ENCODE assay signal across 1 cellular context in the genomic region with DNA sequence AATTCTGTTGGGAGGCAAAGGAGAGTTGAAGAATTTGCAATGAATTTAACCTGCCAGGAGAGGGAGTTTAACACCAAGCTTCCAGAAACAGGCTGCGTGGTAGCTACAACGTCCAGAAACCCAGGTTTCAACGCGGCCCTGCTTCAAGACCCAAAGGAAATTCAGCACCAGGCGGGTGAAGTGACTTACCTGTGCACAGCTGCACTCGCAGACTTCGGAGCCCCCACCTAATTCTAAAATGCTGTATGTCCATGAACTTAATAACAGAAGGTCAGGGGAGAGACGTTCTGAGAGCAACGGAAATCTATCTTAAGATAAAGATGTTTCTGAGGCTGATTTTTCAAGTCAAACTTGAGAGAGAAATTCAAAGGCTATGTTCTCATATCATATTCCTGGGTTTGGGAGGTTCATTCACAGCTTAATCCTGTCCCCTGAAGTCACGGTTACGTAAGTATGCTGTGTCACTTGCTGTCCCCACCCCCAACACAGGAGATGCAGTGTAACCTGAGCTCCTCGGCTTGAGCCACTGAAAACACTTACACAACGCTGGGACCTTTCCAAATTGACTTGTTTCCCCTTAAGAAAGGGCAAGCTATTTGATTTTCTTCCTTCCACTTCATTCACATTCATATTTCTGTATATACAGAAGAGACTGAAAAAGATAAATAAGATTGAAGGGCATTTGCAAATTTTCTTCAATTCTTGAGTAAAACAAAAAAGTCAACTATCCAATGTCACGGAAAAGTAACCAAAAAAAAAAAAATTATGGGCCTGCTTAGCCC.
A peak's percentile ranks its signal among the peaks of the same experiment; 100 is the strongest.
TF ChIP-seq lines count a peak whose summit lies in the region.

No MANE protein-coding gene starts in this region.

TF ChIP-seq in HepG2, 621 proteins besides CTCF, POLR2A, EP300 and RAD21 (continued from another document and continues in another):
- TF ChIP-seq SP4 (CRISPR knock-in tag; IDR thresholded peaks at IDR 0.05) (peak; percentile 65; the same call in 1 of the 2 replicates), SNAPC2 (CRISPR knock-in tag; IDR thresholded peaks at IDR 0.05) (peak; percentile 50; the same call in 1 of the 2 replicates), HOXA5 (CRISPR knock-in tag; IDR thresholded peaks at IDR 0.05) (0 out of 2 replicates have a peak, but pooled peaks have one; percentile 33), ZFP36L2 (CRISPR knock-in tag; IDR thresholded peaks at IDR 0.05) (no peak), ZNF777 (CRISPR knock-in tag; IDR thresholded peaks at IDR 0.05) (no peak), CREM (IDR thresholded peaks at IDR 0.05) (0 out of 2 replicates have a peak, but pooled peaks have one; percentile 43), CREM (CRISPR knock-in tag; IDR thresholded peaks at IDR 0.05) (no peak), SRF (IDR thresholded peaks at IDR 0.05; ENCODE audit: low read depth, low read length) (no peak), MAFG (CRISPR knock-in tag; IDR thresholded peaks at IDR 0.05) (peak; percentile 69; the same call in 1 of the 2 replicates), STAG1 (CRISPR knock-in tag; IDR thresholded peaks at IDR 0.05) (peak; percentile 87), CBFB (CRISPR knock-in tag; IDR thresholded peaks at IDR 0.05) (no peak), ZNF296 (CRISPR knock-in tag; conservative IDR thresholded peaks at IDR 0.05) (no peak), SMYD3 (CRISPR knock-in tag; IDR thresholded peaks at IDR 0.05) (no peak), ZNF878 (CRISPR knock-in tag; IDR thresholded peaks at IDR 0.05) (0 out of 2 replicates have a peak, but pooled peaks have one; percentile 46), TMF1 (CRISPR knock-in tag; IDR thresholded peaks at IDR 0.05; ENCODE audit: low read depth) (no peak), HNF4G (IDR thresholded peaks at IDR 0.05; ENCODE audit: borderline replicate concordance, low read depth, low read length) (peak; percentile 42; the same call in 1 of the 2 replicates), HNF4G (CRISPR knock-in tag; IDR thresholded peaks at IDR 0.05; ENCODE audit: borderline replicate concordance, low read depth) (no peak), SIN3A (IDR thresholded peaks at IDR 0.05; ENCODE audit: borderline replicate concordance, low read depth, low read length) (peak; percentile 18; the same call in 1 of the 2 replicates), CEBPB (IDR thresholded peaks at IDR 0.05; ENCODE audit: borderline replicate concordance, low read depth, low read length) (peak; percentile 86), PITX1 (CRISPR knock-in tag; IDR thresholded peaks at IDR 0.05) (peak; percentile 81), SOX5 (CRISPR knock-in tag; IDR thresholded peaks at IDR 0.05; ENCODE audit: borderline replicate concordance) (0 out of 2 replicates have a peak, but pooled peaks have one; percentile 23), MEF2D (CRISPR knock-in tag; IDR thresholded peaks at IDR 0.05) (peak; percentile 44; the same call in 1 of the 2 replicates), MAF1 (CRISPR knock-in tag; IDR thresholded peaks at IDR 0.05; ENCODE audit: borderline replicate concordance) (no peak), LCORL (IDR thresholded peaks at IDR 0.05) (peak; percentile 64), LCORL (CRISPR knock-in tag; IDR thresholded peaks at IDR 0.05) (peak; percentile 70; the same call in 1 of the 2 replicates), ATM (IDR thresholded peaks at IDR 0.05; ENCODE audit: borderline replicate concordance) (peak; percentile 91; the same call in 1 of the 2 replicates), SSRP1 (CRISPR knock-in tag; IDR thresholded peaks at IDR 0.05) (peak; percentile 23; the same call in 1 of the 2 replicates), NKX3-1 (CRISPR knock-in tag; IDR thresholded peaks at IDR 0.05) (0 out of 2 replicates have a peak, but pooled peaks have one; percentile 49), CEBPG (CRISPR knock-in tag; IDR thresholded peaks at IDR 0.05) (peak; percentile 86), ZC3H13 (CRISPR knock-in tag; IDR thresholded peaks at IDR 0.05) (0 out of 2 replicates have a peak, but pooled peaks have one; percentile 23), ERF (CRISPR knock-in tag; IDR thresholded peaks at IDR 0.05) (0 out of 2 replicates have a peak, but pooled peaks have one; percentile 2), SMC3 (IDR thresholded peaks at IDR 0.05; ENCODE audit: low read length) (peak; percentile 91), FOXA3 (CRISPR knock-in tag; IDR thresholded peaks at IDR 0.05) (peak; percentile 55), THAP11 (CRISPR knock-in tag; IDR thresholded peaks at IDR 0.05) (peak; percentile 15; the same call in 1 of the 2 replicates)
- TF ChIP-seq, protein P1, sequence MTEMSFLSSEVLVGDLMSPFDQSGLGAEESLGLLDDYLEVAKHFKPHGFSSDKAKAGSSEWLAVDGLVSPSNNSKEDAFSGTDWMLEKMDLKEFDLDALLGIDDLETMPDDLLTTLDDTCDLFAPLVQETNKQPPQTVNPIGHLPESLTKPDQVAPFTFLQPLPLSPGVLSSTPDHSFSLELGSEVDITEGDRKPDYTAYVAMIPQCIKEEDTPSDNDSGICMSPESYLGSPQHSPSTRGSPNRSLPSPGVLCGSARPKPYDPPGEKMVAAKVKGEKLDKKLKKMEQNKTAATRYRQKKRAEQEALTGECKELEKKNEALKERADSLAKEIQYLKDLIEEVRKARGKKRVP (CRISPR knock-in tag; IDR thresholded peaks at IDR 0.05), result peak in 1 of 2 experiments; percentile 47; a peak in 1 of 4 replicates
- TF ChIP-seq, protein P2, sequence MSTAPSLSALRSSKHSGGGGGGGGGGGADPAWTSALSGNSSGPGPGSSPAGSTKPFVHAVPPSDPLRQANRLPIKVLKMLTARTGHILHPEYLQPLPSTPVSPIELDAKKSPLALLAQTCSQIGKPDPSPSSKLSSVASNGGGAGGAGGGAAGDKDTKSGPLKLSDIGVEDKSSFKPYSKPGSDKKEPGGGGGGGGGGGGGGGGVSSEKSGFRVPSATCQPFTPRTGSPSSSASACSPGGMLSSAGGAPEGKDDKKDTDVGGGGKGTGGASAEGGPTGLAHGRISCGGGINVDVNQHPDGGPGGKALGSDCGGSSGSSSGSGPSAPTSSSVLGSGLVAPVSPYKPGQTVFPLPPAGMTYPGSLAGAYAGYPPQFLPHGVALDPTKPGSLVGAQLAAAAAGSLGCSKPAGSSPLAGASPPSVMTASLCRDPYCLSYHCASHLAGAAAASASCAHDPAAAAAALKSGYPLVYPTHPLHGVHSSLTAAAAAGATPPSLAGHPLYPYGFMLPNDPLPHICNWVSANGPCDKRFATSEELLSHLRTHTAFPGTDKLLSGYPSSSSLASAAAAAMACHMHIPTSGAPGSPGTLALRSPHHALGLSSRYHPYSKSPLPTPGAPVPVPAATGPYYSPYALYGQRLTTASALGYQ (CRISPR knock-in tag; IDR thresholded peaks at IDR 0.05), result peak; percentile 28; the same call in 1 of the 2 replicates
- TF ChIP-seq, protein P3, sequence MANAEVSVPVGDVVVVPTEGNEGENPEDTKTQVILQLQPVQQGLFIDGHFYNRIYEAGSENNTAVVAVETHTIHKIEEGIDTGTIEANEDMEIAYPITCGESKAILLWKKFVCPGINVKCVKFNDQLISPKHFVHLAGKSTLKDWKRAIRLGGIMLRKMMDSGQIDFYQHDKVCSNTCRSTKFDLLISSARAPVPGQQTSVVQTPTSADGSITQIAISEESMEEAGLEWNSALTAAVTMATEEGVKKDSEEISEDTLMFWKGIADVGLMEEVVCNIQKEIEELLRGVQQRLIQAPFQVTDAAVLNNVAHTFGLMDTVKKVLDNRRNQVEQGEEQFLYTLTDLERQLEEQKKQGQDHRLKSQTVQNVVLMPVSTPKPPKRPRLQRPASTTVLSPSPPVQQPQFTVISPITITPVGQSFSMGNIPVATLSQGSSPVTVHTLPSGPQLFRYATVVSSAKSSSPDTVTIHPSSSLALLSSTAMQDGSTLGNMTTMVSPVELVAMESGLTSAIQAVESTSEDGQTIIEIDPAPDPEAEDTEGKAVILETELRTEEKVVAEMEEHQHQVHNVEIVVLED (CRISPR knock-in tag; IDR thresholded peaks at IDR 0.05; ENCODE audit: borderline replicate concordance), result peak; percentile 5; the same call in 1 of the 2 replicates
- TF ChIP-seq, protein P4, sequence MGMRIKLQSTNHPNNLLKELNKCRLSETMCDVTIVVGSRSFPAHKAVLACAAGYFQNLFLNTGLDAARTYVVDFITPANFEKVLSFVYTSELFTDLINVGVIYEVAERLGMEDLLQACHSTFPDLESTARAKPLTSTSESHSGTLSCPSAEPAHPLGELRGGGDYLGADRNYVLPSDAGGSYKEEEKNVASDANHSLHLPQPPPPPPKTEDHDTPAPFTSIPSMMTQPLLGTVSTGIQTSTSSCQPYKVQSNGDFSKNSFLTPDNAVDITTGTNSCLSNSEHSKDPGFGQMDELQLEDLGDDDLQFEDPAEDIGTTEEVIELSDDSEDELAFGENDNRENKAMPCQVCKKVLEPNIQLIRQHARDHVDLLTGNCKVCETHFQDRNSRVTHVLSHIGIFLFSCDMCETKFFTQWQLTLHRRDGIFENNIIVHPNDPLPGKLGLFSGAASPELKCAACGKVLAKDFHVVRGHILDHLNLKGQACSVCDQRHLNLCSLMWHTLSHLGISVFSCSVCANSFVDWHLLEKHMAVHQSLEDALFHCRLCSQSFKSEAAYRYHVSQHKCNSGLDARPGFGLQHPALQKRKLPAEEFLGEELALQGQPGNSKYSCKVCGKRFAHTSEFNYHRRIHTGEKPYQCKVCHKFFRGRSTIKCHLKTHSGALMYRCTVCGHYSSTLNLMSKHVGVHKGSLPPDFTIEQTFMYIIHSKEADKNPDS (CRISPR knock-in tag; IDR thresholded peaks at IDR 0.05), result no peak
- TF ChIP-seq, protein P5, sequence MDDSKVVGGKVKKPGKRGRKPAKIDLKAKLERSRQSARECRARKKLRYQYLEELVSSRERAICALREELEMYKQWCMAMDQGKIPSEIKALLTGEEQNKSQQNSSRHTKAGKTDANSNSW (CRISPR knock-in tag; IDR thresholded peaks at IDR 0.05; ENCODE audit: borderline replicate concordance), result no peak
- TF ChIP-seq, protein P6, sequence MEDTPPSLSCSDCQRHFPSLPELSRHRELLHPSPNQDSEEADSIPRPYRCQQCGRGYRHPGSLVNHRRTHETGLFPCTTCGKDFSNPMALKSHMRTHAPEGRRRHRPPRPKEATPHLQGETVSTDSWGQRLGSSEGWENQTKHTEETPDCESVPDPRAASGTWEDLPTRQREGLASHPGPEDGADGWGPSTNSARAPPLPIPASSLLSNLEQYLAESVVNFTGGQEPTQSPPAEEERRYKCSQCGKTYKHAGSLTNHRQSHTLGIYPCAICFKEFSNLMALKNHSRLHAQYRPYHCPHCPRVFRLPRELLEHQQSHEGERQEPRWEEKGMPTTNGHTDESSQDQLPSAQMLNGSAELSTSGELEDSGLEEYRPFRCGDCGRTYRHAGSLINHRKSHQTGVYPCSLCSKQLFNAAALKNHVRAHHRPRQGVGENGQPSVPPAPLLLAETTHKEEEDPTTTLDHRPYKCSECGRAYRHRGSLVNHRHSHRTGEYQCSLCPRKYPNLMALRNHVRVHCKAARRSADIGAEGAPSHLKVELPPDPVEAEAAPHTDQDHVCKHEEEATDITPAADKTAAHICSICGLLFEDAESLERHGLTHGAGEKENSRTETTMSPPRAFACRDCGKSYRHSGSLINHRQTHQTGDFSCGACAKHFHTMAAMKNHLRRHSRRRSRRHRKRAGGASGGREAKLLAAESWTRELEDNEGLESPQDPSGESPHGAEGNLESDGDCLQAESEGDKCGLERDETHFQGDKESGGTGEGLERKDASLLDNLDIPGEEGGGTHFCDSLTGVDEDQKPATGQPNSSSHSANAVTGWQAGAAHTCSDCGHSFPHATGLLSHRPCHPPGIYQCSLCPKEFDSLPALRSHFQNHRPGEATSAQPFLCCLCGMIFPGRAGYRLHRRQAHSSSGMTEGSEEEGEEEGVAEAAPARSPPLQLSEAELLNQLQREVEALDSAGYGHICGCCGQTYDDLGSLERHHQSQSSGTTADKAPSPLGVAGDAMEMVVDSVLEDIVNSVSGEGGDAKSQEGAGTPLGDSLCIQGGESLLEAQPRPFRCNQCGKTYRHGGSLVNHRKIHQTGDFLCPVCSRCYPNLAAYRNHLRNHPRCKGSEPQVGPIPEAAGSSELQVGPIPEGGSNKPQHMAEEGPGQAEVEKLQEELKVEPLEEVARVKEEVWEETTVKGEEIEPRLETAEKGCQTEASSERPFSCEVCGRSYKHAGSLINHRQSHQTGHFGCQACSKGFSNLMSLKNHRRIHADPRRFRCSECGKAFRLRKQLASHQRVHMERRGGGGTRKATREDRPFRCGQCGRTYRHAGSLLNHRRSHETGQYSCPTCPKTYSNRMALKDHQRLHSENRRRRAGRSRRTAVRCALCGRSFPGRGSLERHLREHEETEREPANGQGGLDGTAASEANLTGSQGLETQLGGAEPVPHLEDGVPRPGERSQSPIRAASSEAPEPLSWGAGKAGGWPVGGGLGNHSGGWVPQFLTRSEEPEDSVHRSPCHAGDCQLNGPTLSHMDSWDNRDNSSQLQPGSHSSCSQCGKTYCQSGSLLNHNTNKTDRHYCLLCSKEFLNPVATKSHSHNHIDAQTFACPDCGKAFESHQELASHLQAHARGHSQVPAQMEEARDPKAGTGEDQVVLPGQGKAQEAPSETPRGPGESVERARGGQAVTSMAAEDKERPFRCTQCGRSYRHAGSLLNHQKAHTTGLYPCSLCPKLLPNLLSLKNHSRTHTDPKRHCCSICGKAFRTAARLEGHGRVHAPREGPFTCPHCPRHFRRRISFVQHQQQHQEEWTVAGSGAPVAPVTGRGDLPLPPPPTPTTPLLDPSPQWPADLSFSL (CRISPR knock-in tag; IDR thresholded peaks at IDR 0.05), result no peak
- TF ChIP-seq, protein P7, sequence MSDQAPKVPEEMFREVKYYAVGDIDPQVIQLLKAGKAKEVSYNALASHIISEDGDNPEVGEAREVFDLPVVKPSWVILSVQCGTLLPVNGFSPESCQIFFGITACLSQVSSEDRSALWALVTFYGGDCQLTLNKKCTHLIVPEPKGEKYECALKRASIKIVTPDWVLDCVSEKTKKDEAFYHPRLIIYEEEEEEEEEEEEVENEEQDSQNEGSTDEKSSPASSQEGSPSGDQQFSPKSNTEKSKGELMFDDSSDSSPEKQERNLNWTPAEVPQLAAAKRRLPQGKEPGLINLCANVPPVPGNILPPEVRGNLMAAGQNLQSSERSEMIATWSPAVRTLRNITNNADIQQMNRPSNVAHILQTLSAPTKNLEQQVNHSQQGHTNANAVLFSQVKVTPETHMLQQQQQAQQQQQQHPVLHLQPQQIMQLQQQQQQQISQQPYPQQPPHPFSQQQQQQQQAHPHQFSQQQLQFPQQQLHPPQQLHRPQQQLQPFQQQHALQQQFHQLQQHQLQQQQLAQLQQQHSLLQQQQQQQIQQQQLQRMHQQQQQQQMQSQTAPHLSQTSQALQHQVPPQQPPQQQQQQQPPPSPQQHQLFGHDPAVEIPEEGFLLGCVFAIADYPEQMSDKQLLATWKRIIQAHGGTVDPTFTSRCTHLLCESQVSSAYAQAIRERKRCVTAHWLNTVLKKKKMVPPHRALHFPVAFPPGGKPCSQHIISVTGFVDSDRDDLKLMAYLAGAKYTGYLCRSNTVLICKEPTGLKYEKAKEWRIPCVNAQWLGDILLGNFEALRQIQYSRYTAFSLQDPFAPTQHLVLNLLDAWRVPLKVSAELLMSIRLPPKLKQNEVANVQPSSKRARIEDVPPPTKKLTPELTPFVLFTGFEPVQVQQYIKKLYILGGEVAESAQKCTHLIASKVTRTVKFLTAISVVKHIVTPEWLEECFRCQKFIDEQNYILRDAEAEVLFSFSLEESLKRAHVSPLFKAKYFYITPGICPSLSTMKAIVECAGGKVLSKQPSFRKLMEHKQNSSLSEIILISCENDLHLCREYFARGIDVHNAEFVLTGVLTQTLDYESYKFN (CRISPR knock-in tag; conservative IDR thresholded peaks at IDR 0.05), result peak; percentile 32
